8 cellular contexts compared by ENCODE assay signal in the genomic region with DNA sequence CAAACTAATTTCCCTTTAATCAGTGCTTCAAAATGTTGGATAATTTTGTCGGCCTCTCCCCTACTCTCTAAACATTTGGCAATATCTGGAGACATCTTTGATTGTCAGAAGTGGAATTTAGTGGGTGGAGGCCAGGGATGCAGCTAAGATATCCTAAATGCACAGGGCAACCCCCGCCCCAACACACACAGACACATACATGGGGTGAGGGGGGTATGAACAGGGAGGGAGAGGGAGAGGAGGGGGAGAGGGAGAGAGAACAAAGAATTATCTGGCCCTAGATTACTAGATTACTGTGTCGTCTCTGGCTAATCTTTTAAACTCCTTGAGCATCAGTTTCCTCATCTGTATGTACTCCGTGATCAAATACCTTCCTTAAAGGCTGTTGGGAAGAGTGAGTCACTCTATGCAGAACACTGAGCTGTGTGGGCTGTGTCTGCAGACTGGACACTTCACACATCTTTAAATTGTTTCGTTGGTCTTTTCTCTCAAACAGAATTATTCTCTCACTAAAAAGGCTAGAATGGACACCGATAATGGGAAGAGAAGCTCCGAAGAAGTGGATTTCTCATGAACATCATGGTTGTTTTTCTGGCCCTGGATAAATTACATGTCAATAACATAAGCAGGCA. TPM values are rescaled to one million over a fixed set of nuclear protein-coding genes. Genes with fewer than 3 reads are reported as not detected.
DNase-seq lines count a peak whose midpoint lies in the region; ATAC-seq, FAIRE-seq and TF ChIP-seq lines count a peak whose summit lies in the region.

No MANE protein-coding gene starts in this region.

- no peak overlapping the region for H3K4me3 ChIP-seq in Caco-2 (ENCODE audit: low read depth, low read length)
- peak overlapping the region; percentile 81 for H3K4me3 ChIP-seq in endodermal cell (ENCODE audit: low read length)
- peak overlapping the region; percentile 87 for H3K4me3 ChIP-seq in osteoblast (ENCODE audit: insufficient read depth, low read length)

- no peak overlapping the region for H2AFZ ChIP-seq in osteoblast (ENCODE audit: low read length)

- H3K4me3 Mint-ChIP-seq in Caco-2 (ENCODE audit: unreplicated experiment) (peak overlapping the region; percentile 83), endodermal cell (no peak overlapping the region)

- H3K9me3 Mint-ChIP-seq in Caco-2 (ENCODE audit: unreplicated experiment): no peaks in the 10 kb centered on the region
- H3K9me3 Mint-ChIP-seq in endodermal cell: no peaks in the 10 kb centered on the region

- peak overlapping the region; percentile 96 for H3K4me2 ChIP-seq in osteoblast (ENCODE audit: insufficient read depth, low read length)

- H3K4me1 Mint-ChIP-seq in Caco-2 (ENCODE audit: low read depth, unreplicated experiment) (peaks cover 44% of the 10 kb centered on the region), endodermal cell (peaks cover 28% of the 10 kb centered on the region)

- H3K27me3 ChIP-seq in Caco-2 (replicated peaks; ENCODE audit: control insufficient read depth, insufficient read depth, low read length) (no peaks in the 10 kb centered on the region), endodermal cell (ENCODE audit: control insufficient read depth, insufficient read depth, low read length, poor library complexity, severe bottlenecking) (no peaks in the 10 kb centered on the region), osteoblast (ENCODE audit: insufficient read depth, low read length) (no peaks in the 10 kb centered on the region)

- no peak for ATAC-seq in GM21423 (IDR thresholded peaks at IDR 0.05; ENCODE audit: unreplicated experiment)

- POLR2A ChIA-PET in Caco-2 (lab: Charles Lee): no interaction called here

- CTCF ChIA-PET in Caco-2 (lab: Charles Lee): no interaction called here

- DNase-seq in Caco-2 (no peak), RKO (ENCODE audit: low spot score) (peak; percentile 78), endodermal cell (no peak), osteoblast (ENCODE audit: insufficient read length, low spot score, missing footprints) (peak; percentile 73), MV-4-11 (lab: John Stamatoyannopoulos, UW) (no peak), DMS153 (lab: John Stamatoyannopoulos, UW) (no peak), D721Med (ENCODE audit: insufficient read length, low spot score) (no peak)

- peaks cover 43% of the 10 kb centered on the region for H4K20me1 ChIP-seq in osteoblast (ENCODE audit: insufficient read depth, low read length)

- H3K27ac Mint-ChIP-seq in Caco-2 (ENCODE audit: unreplicated experiment) (no peak overlapping the region), endodermal cell (no peak overlapping the region)

- no peak for TF ChIP-seq CTCF in Caco-2 (IDR thresholded peaks at IDR 0.05; ENCODE audit: insufficient read depth in 1 of 2, low read depth in 1 of 2, low read length in 1 of 2, severe bottlenecking in 1 of 2, unreplicated experiment in 1 of 2)
- no peak for TF ChIP-seq CTCF in endodermal cell (conservative IDR thresholded peaks at IDR 0.05)
- no peak for TF ChIP-seq CTCF in osteoblast (IDR thresholded peaks at IDR 0.05; ENCODE audit: extremely low read depth, low read depth, low read length)
- TF ChIP-seq CTCF in D721Med (IDR thresholded peaks at IDR 0.05; ENCODE audit: insufficient read depth, missing control alignments): no peak

- intact Hi-C loops in Caco-2 (cut with micrococcal nuclease; ENCODE audit: unreplicated experiment): loop anchor here (5.0 kb wide), 1 partner anchor 37 kb away; no protein-coding TSS in a partner anchor

- H3K79me2 ChIP-seq in osteoblast (ENCODE audit: insufficient read depth, low read length): peaks cover 80% of the 10 kb centered on the region

- FAIRE-seq in D721Med (lab: Jason Lieb, UNC): no peak

- H3K27me3 Mint-ChIP-seq in Caco-2 (ENCODE audit: insufficient read depth, unreplicated experiment) (no peaks in the 10 kb centered on the region), endodermal cell (ENCODE audit: insufficient read depth) (peaks cover 5% of the 10 kb centered on the region)

- H3K9me3 ChIP-seq in Caco-2 (no peaks in the 10 kb centered on the region), endodermal cell (ENCODE audit: control insufficient read depth, low read length) (no peaks in the 10 kb centered on the region), osteoblast (ENCODE audit: low read depth, low read length) (no peaks in the 10 kb centered on the region)

- no TSS peak for BruUV-seq in Caco-2 (replicated peaks; lab: Mats Ljungman, UMichigan)

- H3K9ac ChIP-seq in endodermal cell (ENCODE audit: extremely low read depth, low read length, poor library complexity, severe bottlenecking): no peak overlapping the region

- H3K36me3 ChIP-seq in Caco-2 (ENCODE audit: control insufficient read depth, insufficient read depth, low read length) (peaks cover 2% of the 10 kb centered on the region; the same call in 1 of the 2 replicates), endodermal cell (ENCODE audit: control insufficient read depth, insufficient read depth, low read length) (no peaks in the 10 kb centered on the region), osteoblast (ENCODE audit: insufficient read depth, low read length) (no peaks in the 10 kb centered on the region)

- no peak overlapping the region for H3K27ac ChIP-seq in endodermal cell (ENCODE audit: low read depth, low read length)
- H3K27ac ChIP-seq in osteoblast (ENCODE audit: low read depth, low read length): peak overlapping the region; percentile 64

- 92 to 100% methylated on average over 4 to 6 of the region's 7 CpGs for WGBS in endodermal cell (ENCODE audit: insufficient coverage in 1 of 2, insufficient read length in 1 of 2), 2 experiments

- H3K36me3 Mint-ChIP-seq in Caco-2 (ENCODE audit: insufficient read depth, unreplicated experiment) (peaks cover 75% of the 10 kb centered on the region), endodermal cell (ENCODE audit: low read depth) (peaks cover 13% of the 10 kb centered on the region)

- H3K4me1 ChIP-seq in Caco-2 (peaks cover 27% of the 10 kb centered on the region), endodermal cell (ENCODE audit: control insufficient read depth, insufficient read depth, low read length) (peaks cover 9% of the 10 kb centered on the region), osteoblast (ENCODE audit: insufficient read depth, low read length) (peaks cover 21% of the 10 kb centered on the region)

RNA-seq across cellular contexts. Expression of gene RNF149, which starts 2.9 kb away (rescaled TPM):
- total RNA-seq in Caco-2 (2022) (96.8 and 101 TPM in 2 replicates), endodermal cell (10 to 100 TPM; 26.4 to 36.3 TPM), osteoblast (70.1 and 73.1 TPM in 2 replicates)
- polyA plus RNA-seq in endodermal cell (2013, experiment 1 of 2): 30.9 TPM
- polyA plus RNA-seq in endodermal cell (2013, experiment 2 of 2): 26.1 TPM

RNA-seq across cellular contexts. Expression of gene CNOT11, which starts 52.9 kb away (rescaled TPM):
- total RNA-seq in Caco-2 (2022) (110 and 120 TPM in 2 replicates), endodermal cell (10 to 100 TPM; 46.1 to 49.3 TPM), osteoblast (43.4 and 45.1 TPM in 2 replicates)
- 46.1 TPM for polyA plus RNA-seq in endodermal cell (2013, experiment 1 of 2)
- polyA plus RNA-seq in endodermal cell (2013, experiment 2 of 2): 36.0 TPM

Comparison
In these comparisons a context has a peak if more than half of its experiments do, and no peak if none do; other contexts are left out.
1. DNase-seq: peak in RKO (single experiment) and osteoblast (single experiment); none in Caco-2 (0 of 2), endodermal cell (single experiment), MV-4-11 (single experiment), DMS153 (single experiment) and D721Med (single experiment).